In genomic region chr11:19781351-19781750, GRCh38 we compare ENCODE assay signal across 36 cellular contexts.
"Had no signal": no experiment of that assay in that cellular context is flagged by ENCODE, and none has a peak within 500 bp of the region (broad histone marks: within the 10 kb centered on the region; RNA-seq: fewer than 3 reads in every experiment).

No MANE protein-coding gene starts in this region.

- ATAC-seq: activated CD4-positive, CD25-positive, alpha-beta regulatory T cell treated with anti-CD3 and anti-CD28 coated beads, Interleukin-2, amount 50 U/mL, for 24 hours; activated CD8-positive, alpha-beta T cell treated with anti-CD3 and anti-CD28 coated beads for 36 hours; activated naive CD8-positive, alpha-beta T cell treated with anti-CD3 and anti-CD28 coated beads, Interleukin-2, amount 50 U/mL, for 24 hours; activated T-cell treated with anti-CD3 and anti-CD28 coated beads, Interleukin-2, amount 50 U/mL, for 4 hours; body of pancreas; effector memory CD8-positive, alpha-beta T cell; foreskin keratinocyte; gastrocnemius medialis; heart left ventricle; T-helper 17 cell had no signal

- H3K36me3 ChIP-seq: adrenal gland, esophagus muscularis mucosa, gastrocnemius medialis, heart left ventricle, WERI-Rb-1 had no signal

- DNase-seq: activated B cell treated with CpG ODN at 0.5 μM for 24 hours; activated CD4-positive, alpha-beta T cell treated with anti-CD3 and anti-CD28 coated beads for 48 hours; activated CD4-positive, alpha-beta T cell treated with anti-CD3 and anti-CD28 coated beads, Interleukin-2, amount 50 U/mL, for 1 hour; activated CD4-positive, alpha-beta T cell treated with anti-CD3 and anti-CD28 coated beads, Interleukin-2, amount 50 U/mL, for 48 hours; activated CD8-positive, alpha-beta memory T cell treated with anti-CD3 and anti-CD28 coated beads for 24 hours; activated CD8-positive, alpha-beta T cell treated with anti-CD3 and anti-CD28 coated beads for 36 hours; activated effector memory CD4-positive, alpha-beta T cell treated with anti-CD3 and anti-CD28 coated beads, Interleukin-2, amount 50 U/mL, for 16 hours; activated naive CD4-positive, alpha-beta T cell treated with anti-CD3 and anti-CD28 coated beads for 36 hours; activated naive CD8-positive, alpha-beta T cell treated with anti-CD3 and anti-CD28 coated beads for 36 hours; activated naive CD8-positive, alpha-beta T cell treated with anti-CD3 and anti-CD28 coated beads, Interleukin-2, amount 50 U/mL, for 24 hours; activated T-cell treated with anti-CD3 and anti-CD28 coated beads, Interleukin-2, amount 50 U/mL, for 4 hours; adrenal gland; amygdala; aorta; body of pancreas; central memory CD4-positive, alpha-beta T cell; dorsolateral prefrontal cortex; effector CD4-positive, alpha-beta T cell; effector memory CD8-positive, alpha-beta T cell; erythroblast; foreskin keratinocyte; gastrocnemius medialis; glutamatergic neuron; heart left ventricle; T-helper 1 cell; T-helper 17 cell; T1000; WERI-Rb-1 had no signal

- H3K9me3 Mint-ChIP-seq: activated B cell treated with CpG ODN at 0.5 μM for 24 hours; activated CD8-positive, alpha-beta T cell treated with anti-CD3 and anti-CD28 coated beads for 36 hours; activated naive CD4-positive, alpha-beta T cell treated with anti-CD3 and anti-CD28 coated beads for 36 hours; activated naive CD4-positive, alpha-beta T cell treated with anti-CD3 and anti-CD28 coated beads, Interleukin-2, amount 50 U/mL, for 24 hours; activated naive CD8-positive, alpha-beta T cell treated with anti-CD3 and anti-CD28 coated beads for 36 hours; activated naive CD8-positive, alpha-beta T cell treated with anti-CD3 and anti-CD28 coated beads, Interleukin-2, amount 50 U/mL, for 24 hours; activated T-cell treated with anti-CD3 and anti-CD28 coated beads, Interleukin-2, amount 50 U/mL, for 4 hours; activated T-helper 1 cell treated with anti-CD3 and anti-CD28 coated beads, Interleukin-12 subunit alpha, Interleukin-12 subunit beta, Interleukin-2, Interleukin-4 antibody, amounts not matched to agents 30 ng/mL and 10 ng/mL and 1 ng/mL, durations not matched to agents 14 hours and 24 hours and 36 hours; activated T-helper 2 cell treated with anti-CD3 and anti-CD28 coated beads, Interferon-gamma antibody, Interleukin-2, Interleukin-4, amounts not matched to agents 10 μg/mL and 5 μg/mL and 100 μg/mL, durations not matched to agents 14 hours and 24 hours and 36 hours; dendritic cell treated with granulocyte-macrophage colony-stimulating factor and Interleukin-4, amounts not matched to agents 40 ng/mL and 50 ng/mL, for 4 days; effector memory CD8-positive, alpha-beta T cell; T-helper 2 cell treated with Interferon-gamma antibody and Interleukin-4, amounts not matched to agents 5 μg/mL and 100 μg/mL, for 36 hours had no signal

- H3K4me3 Mint-ChIP-seq: activated B cell treated with CpG ODN at 0.5 μM for 24 hours; activated CD8-positive, alpha-beta T cell treated with anti-CD3 and anti-CD28 coated beads for 36 hours; activated naive CD4-positive, alpha-beta T cell treated with anti-CD3 and anti-CD28 coated beads for 36 hours; activated naive CD4-positive, alpha-beta T cell treated with anti-CD3 and anti-CD28 coated beads, Interleukin-2, amount 50 U/mL, for 24 hours; activated naive CD8-positive, alpha-beta T cell treated with anti-CD3 and anti-CD28 coated beads for 36 hours; activated naive CD8-positive, alpha-beta T cell treated with anti-CD3 and anti-CD28 coated beads, Interleukin-2, amount 50 U/mL, for 24 hours; activated T-cell treated with anti-CD3 and anti-CD28 coated beads, Interleukin-2, amount 50 U/mL, for 4 hours; activated T-helper 1 cell treated with anti-CD3 and anti-CD28 coated beads, Interleukin-12 subunit alpha, Interleukin-12 subunit beta, Interleukin-2, Interleukin-4 antibody, amounts not matched to agents 30 ng/mL and 10 ng/mL and 1 ng/mL, durations not matched to agents 14 hours and 24 hours and 36 hours; dendritic cell treated with granulocyte-macrophage colony-stimulating factor and Interleukin-4, amounts not matched to agents 40 ng/mL and 50 ng/mL, for 4 days; effector memory CD8-positive, alpha-beta T cell; T-helper 17 cell; T-helper 2 cell treated with Interferon-gamma antibody and Interleukin-4, amounts not matched to agents 5 μg/mL and 100 μg/mL, for 36 hours had no signal

- H3K4me3 ChIP-seq: adrenal gland, body of pancreas, coronary artery, dorsolateral prefrontal cortex, esophagus muscularis mucosa, gastrocnemius medialis, heart left ventricle had no signal

- H3K4me1 ChIP-seq: foreskin keratinocyte had no signal

- H3K27me3 ChIP-seq: adrenal gland, body of pancreas, dorsolateral prefrontal cortex, esophagus muscularis mucosa had no signal

- H3K27ac Mint-ChIP-seq: activated B cell treated with CpG ODN at 0.5 μM for 24 hours; activated CD8-positive, alpha-beta T cell treated with anti-CD3 and anti-CD28 coated beads for 36 hours; activated naive CD4-positive, alpha-beta T cell treated with anti-CD3 and anti-CD28 coated beads for 36 hours; activated naive CD4-positive, alpha-beta T cell treated with anti-CD3 and anti-CD28 coated beads, Interleukin-2, amount 50 U/mL, for 24 hours; activated naive CD8-positive, alpha-beta T cell treated with anti-CD3 and anti-CD28 coated beads for 36 hours; activated naive CD8-positive, alpha-beta T cell treated with anti-CD3 and anti-CD28 coated beads, Interleukin-2, amount 50 U/mL, for 24 hours; activated T-helper 1 cell treated with anti-CD3 and anti-CD28 coated beads, Interleukin-12 subunit alpha, Interleukin-12 subunit beta, Interleukin-2, Interleukin-4 antibody, amounts not matched to agents 30 ng/mL and 10 ng/mL and 1 ng/mL, durations not matched to agents 14 hours and 24 hours and 36 hours; activated T-helper 2 cell treated with anti-CD3 and anti-CD28 coated beads, Interferon-gamma antibody, Interleukin-2, Interleukin-4, amounts not matched to agents 10 μg/mL and 5 μg/mL and 100 μg/mL, durations not matched to agents 14 hours and 24 hours and 36 hours; dendritic cell treated with granulocyte-macrophage colony-stimulating factor and Interleukin-4, amounts not matched to agents 40 ng/mL and 50 ng/mL, for 4 days; effector memory CD8-positive, alpha-beta T cell; T-helper 17 cell; T-helper 2 cell treated with Interferon-gamma antibody and Interleukin-4, amounts not matched to agents 5 μg/mL and 100 μg/mL, for 36 hours had no signal

- H3K27ac ChIP-seq: adrenal gland, body of pancreas, coronary artery, dorsolateral prefrontal cortex, esophagus muscularis mucosa, foreskin keratinocyte, gastrocnemius medialis, heart left ventricle, WERI-Rb-1 had no signal

- H3K36me3 Mint-ChIP-seq: activated naive CD4-positive, alpha-beta T cell treated with anti-CD3 and anti-CD28 coated beads, Interleukin-2, amount 50 U/mL, for 24 hours; activated naive CD8-positive, alpha-beta T cell treated with anti-CD3 and anti-CD28 coated beads for 36 hours had no signal

- H3K9me3 ChIP-seq: adrenal gland, body of pancreas, esophagus muscularis mucosa had no signal
